15 cellular contexts compared by ENCODE assay signal in genomic region chr17:49574283-49574892, GRCh38. TPM values are rescaled to one million over a fixed set of nuclear protein-coding genes. Genes with fewer than 3 reads are reported as not detected.
DNase-seq lines count a peak whose midpoint lies in the region; ATAC-seq, FAIRE-seq and TF ChIP-seq lines count a peak whose summit lies in the region.
"Had no signal": no experiment of that assay in that cellular context is flagged by ENCODE, and none has a peak within 500 bp of the region (broad histone marks: within the 10 kb centered on the region; RNA-seq: fewer than 3 reads in every experiment).

No MANE protein-coding gene starts in this region.

- H3K4me1 Mint-ChIP-seq in activated naive CD4-positive, alpha-beta T cell treated with anti-CD3 and anti-CD28 coated beads for 36 hours (ENCODE audit: low read depth) = peaks cover 15% of the 10 kb centered on the region

- H2AFZ ChIP-seq in mesenchymal stem cell (ENCODE audit: low read depth, low read length) = no peak overlapping the region
- H2AFZ ChIP-seq in hepatocyte = no peak overlapping the region

- no peak overlapping the region for H3K27ac ChIP-seq in mesenchymal stem cell (ENCODE audit: low read length, poor library complexity, severe bottlenecking)
- H3K27ac ChIP-seq in temporal lobe (ENCODE audit: low read depth, low read length) = peak overlapping the region; percentile 45
- no peak overlapping the region for H3K27ac ChIP-seq in hepatocyte
- H3K27ac ChIP-seq: C4-2B had no signal

- peaks cover 38% of the 10 kb centered on the region for H3K27me3 Mint-ChIP-seq in activated naive CD4-positive, alpha-beta T cell treated with anti-CD3 and anti-CD28 coated beads for 36 hours (ENCODE audit: low read depth)

- no peak overlapping the region for H3K4me2 ChIP-seq in mesenchymal stem cell (ENCODE audit: low read length, poor library complexity, severe bottlenecking)
- H3K4me2 ChIP-seq in hepatocyte = no peak overlapping the region

- no peak overlapping the region for H2BK120ac ChIP-seq in mesenchymal stem cell (ENCODE audit: low read depth, low read length)

- WGBS in mesenchymal stem cell = 80% methylated on average over 11 of the region's 13 CpGs
- WGBS in hepatocyte (ENCODE audit: low lambda C conversion rate, missing lambda C conversion rate) = 65% methylated on average over 13 of the region's 13 CpGs

- H3K4me3 ChIP-seq in mesenchymal stem cell (ENCODE audit: insufficient read depth in 1 of 2, low read depth in 1 of 2, low read length in 2 of 2) (no peak overlapping the region), hepatocyte (no peak overlapping the region)

- no peak overlapping the region for H4K8ac ChIP-seq in mesenchymal stem cell (ENCODE audit: low read length)

- no peaks in the 10 kb centered on the region for H3K79me2 ChIP-seq in hepatocyte

- H3K27me3 ChIP-seq in mesenchymal stem cell (ENCODE audit: control insufficient read depth in 1 of 2, insufficient read depth in 1 of 2, low read length in 2 of 2) (peaks cover 50 to 69% of the 10 kb centered on the region in 2 experiments), hepatocyte (peaks cover 55% of the 10 kb centered on the region)

- no peak for ATAC-seq in HG02610 (IDR thresholded peaks at IDR 0.05; ENCODE audit: unreplicated experiment)
- ATAC-seq: activated T-cell treated with anti-CD3 and anti-CD28 coated beads, Interleukin-2, amount 50 U/mL, for 4 hours had no signal

- no peak overlapping the region for H2BK5ac ChIP-seq in mesenchymal stem cell (ENCODE audit: low read depth, low read length, poor library complexity, severe bottlenecking)

- no peak overlapping the region for H2AK5ac ChIP-seq in mesenchymal stem cell (ENCODE audit: low read length, severe bottlenecking)

- no peak overlapping the region for H3K14ac ChIP-seq in mesenchymal stem cell (ENCODE audit: low read length in 2 of 2)

- CTCF ChIA-PET in activated naive CD4-positive, alpha-beta T cell treated with anti-CD3 and anti-CD28 coated beads for 36 hours (lab: Charles Lee) = interaction anchor here (10.8 kb wide), 1 partner anchor 119 kb away, joined by 232 read pairs; no protein-coding TSS in a partner anchor

- H3K4me1 ChIP-seq in mesenchymal stem cell (ENCODE audit: control insufficient read depth, insufficient read depth, low read depth, low read length) (peaks cover 27% of the 10 kb centered on the region), hepatocyte (ENCODE audit: insufficient read depth) (peaks cover 10% of the 10 kb centered on the region)

- no peak for DNase-seq in HTR-8/SVneo (ENCODE audit: insufficient read length, low spot score)
- DNase-seq in cerebellar cortex (ENCODE audit: low spot score) = peak; percentile 75
- no peak for DNase-seq in mesenchymal stem cell
- no peak for DNase-seq in dermis blood vessel endothelial cell
- no peak for DNase-seq in activated naive CD4-positive, alpha-beta T cell treated with anti-CD3 and anti-CD28 coated beads for 36 hours
- no peak for DNase-seq in hepatocyte (ENCODE audit: low spot score)
- DNase-seq: activated T-cell treated with anti-CD3 and anti-CD28 coated beads, Interleukin-2, amount 50 U/mL, for 4 hours; mesendoderm; NK-92 treated with Interleukin-12 subunit alpha and Interleukin-12 subunit beta, amount 100 ng/mL, for 24 hours; trophoblast cell had no signal

- no peaks in the 10 kb centered on the region for H3K79me1 ChIP-seq in mesenchymal stem cell (replicated peaks; ENCODE audit: low read length, poor library complexity, severe bottlenecking)

- H3K36me3 ChIP-seq in mesenchymal stem cell (ENCODE audit: control insufficient read depth in 1 of 2, insufficient read depth in 2 of 2, low read depth in 1 of 2, low read length in 2 of 2) (no peaks in the 10 kb centered on the region), hepatocyte (replicated peaks; ENCODE audit: insufficient read depth, low read depth) (no peaks in the 10 kb centered on the region)

- H2BK12ac ChIP-seq in mesenchymal stem cell (ENCODE audit: low read length in 2 of 2) = no peak overlapping the region

- H4K91ac ChIP-seq in mesenchymal stem cell (ENCODE audit: low read length) = no peak overlapping the region

- H3K36me3 Mint-ChIP-seq in activated naive CD4-positive, alpha-beta T cell treated with anti-CD3 and anti-CD28 coated beads for 36 hours (ENCODE audit: low read depth) = no peaks in the 10 kb centered on the region

- intact Hi-C loops in activated naive CD4-positive, alpha-beta T cell treated with anti-CD3 and anti-CD28 coated beads for 36 hours (cut with micrococcal nuclease) = loop anchor here (2.0 kb wide), 1 partner anchor 44 kb away; no protein-coding TSS in a partner anchor

- H3K9me3 Mint-ChIP-seq in activated naive CD4-positive, alpha-beta T cell treated with anti-CD3 and anti-CD28 coated beads for 36 hours = no peaks in the 10 kb centered on the region
- H3K9me3 Mint-ChIP-seq: activated T-cell treated with anti-CD3 and anti-CD28 coated beads, Interleukin-2, amount 50 U/mL, for 4 hours had no signal

- H3K4ac ChIP-seq in mesenchymal stem cell (ENCODE audit: low read depth in 1 of 2, low read length in 2 of 2) = no peak overlapping the region

- H2BK15ac ChIP-seq in mesenchymal stem cell (ENCODE audit: low read depth, poor library complexity, severe bottlenecking) = peak overlapping the region; percentile 61

- FAIRE-seq in HTR-8/SVneo (lab: Jason Lieb, UNC) = peak; percentile 51
- FAIRE-seq: colon, GM12891 had no signal

- H3K9me2 ChIP-seq in hepatocyte (replicated peaks; ENCODE audit: insufficient read depth) = no peaks in the 10 kb centered on the region

- H3K23ac ChIP-seq in mesenchymal stem cell (ENCODE audit: low read length in 2 of 2) = no peak overlapping the region

- no peak overlapping the region for H3K18ac ChIP-seq in mesenchymal stem cell (ENCODE audit: low read depth in 1 of 2, low read length in 2 of 2)

- H4K20me1 ChIP-seq in hepatocyte (ENCODE audit: insufficient read depth, poor library complexity, severe bottlenecking) = no peaks in the 10 kb centered on the region

- H3K9me3 ChIP-seq in mesenchymal stem cell (ENCODE audit: control insufficient read depth, low read length) = no peaks in the 10 kb centered on the region
- no peaks in the 10 kb centered on the region for H3K9me3 ChIP-seq in hepatocyte (ENCODE audit: low read depth)

- no peak for TF ChIP-seq CTCF in hepatocyte (IDR thresholded peaks at IDR 0.05; ENCODE audit: poor library complexity)

- no peak overlapping the region for H3K27ac Mint-ChIP-seq in activated naive CD4-positive, alpha-beta T cell treated with anti-CD3 and anti-CD28 coated beads for 36 hours

- no peak overlapping the region for H3K4me3 Mint-ChIP-seq in activated naive CD4-positive, alpha-beta T cell treated with anti-CD3 and anti-CD28 coated beads for 36 hours
- H3K4me3 Mint-ChIP-seq: activated T-cell treated with anti-CD3 and anti-CD28 coated beads, Interleukin-2, amount 50 U/mL, for 4 hours had no signal

- no peak overlapping the region for H3K9ac ChIP-seq in mesenchymal stem cell (ENCODE audit: low read length)

RNA-seq across cellular contexts. Expression of gene NXPH3, which starts 1.3 kb away (rescaled TPM):
- 0.01 TPM for polyA plus RNA-seq in mesenchymal stem cell (2013, experiment 1 of 2)
- 0.12 TPM for polyA plus RNA-seq in mesenchymal stem cell (2013, experiment 2 of 2)
- 9.6 TPM for total RNA-seq in temporal lobe
- total RNA-seq in dermis blood vessel endothelial cell = 3.9 and 4.0 TPM in 2 replicates
- total RNA-seq in activated naive CD4-positive, alpha-beta T cell treated with anti-CD3 and anti-CD28 coated beads for 36 hours = under 1 TPM; 0.25 to 0.26 TPM
- 0.40 and 1.2 TPM in 2 replicates for total RNA-seq in hepatocyte
- 0.21 and 0.77 TPM in 2 replicates for polyA plus RNA-seq in hepatocyte
